12 cellular contexts compared by ENCODE assay signal in the genomic region with DNA sequence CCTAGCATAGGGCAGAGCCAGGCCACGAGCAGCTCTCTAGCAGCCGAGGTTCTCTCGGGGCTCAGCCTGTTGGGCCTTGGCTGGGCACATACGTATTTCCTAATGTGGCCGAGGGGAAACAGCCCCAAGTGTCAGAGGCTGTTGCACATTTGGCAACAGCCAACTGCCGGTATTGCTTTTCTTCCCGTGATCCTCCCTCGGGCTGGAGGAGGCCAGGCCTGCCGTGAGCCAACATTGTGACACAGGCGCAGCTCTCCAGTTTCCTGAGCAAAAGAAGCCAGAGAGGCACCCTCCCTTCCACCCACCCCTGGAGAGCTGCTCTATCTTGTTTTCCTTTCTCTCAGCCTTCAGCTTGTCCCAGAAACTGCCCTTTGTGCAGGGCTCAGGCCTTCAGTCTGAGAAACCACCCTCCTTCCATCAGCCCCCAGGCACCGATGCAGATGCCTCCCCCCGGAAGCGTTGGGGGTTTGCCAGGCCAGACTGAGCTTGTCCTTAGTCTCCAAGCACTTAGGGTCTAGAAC. TPM values are rescaled to one million over a fixed set of nuclear protein-coding genes. Genes with fewer than 3 reads are reported as not detected.
DNase-seq lines count a peak whose midpoint lies in the region; ATAC-seq and TF ChIP-seq lines count a peak whose summit lies in the region.
"Had no signal": no experiment of that assay in that cellular context is flagged by ENCODE, and none has a peak within 500 bp of the region (broad histone marks: within the 10 kb centered on the region; RNA-seq: fewer than 3 reads in every experiment).

No MANE protein-coding gene starts in this region.

- H3K36me3 ChIP-seq in esophagus (ENCODE audit: control insufficient read depth in 2 of 2, insufficient read depth in 2 of 2, low read length in 1 of 2) (no peaks in the 10 kb centered on the region), thoracic aorta (no peaks in the 10 kb centered on the region)

- ATAC-seq in thoracic aorta (ENCODE audit: insufficient number of reproducible peaks, low FRiP score, low read depth) (peak; percentile 89), GM19328 (IDR thresholded peaks at IDR 0.05; ENCODE audit: unreplicated experiment) (no peak), HG03571 (IDR thresholded peaks at IDR 0.05; ENCODE audit: unreplicated experiment) (no peak)
- ATAC-seq: activated T-helper 17 cell treated with anti-CD3 and anti-CD28 coated beads, Interleukin-2, amount 50 U/mL, for 72 hours; stimulated activated naive CD8-positive, alpha-beta T cell treated with anti-CD3 and anti-CD28 coated beads, Interleukin-15, amount 100 ng/mL, for 72 hours had no signal

- H3K9me3 ChIP-seq in esophagus (ENCODE audit: control insufficient read depth in 2 of 2, insufficient read depth in 1 of 2, low read depth in 1 of 2, low read length in 1 of 2) (no peaks in the 10 kb centered on the region), thoracic aorta (no peaks in the 10 kb centered on the region)

- H3K27me3 ChIP-seq in esophagus (ENCODE audit: control insufficient read depth in 1 of 2, insufficient read depth in 2 of 2, low read length in 2 of 2) = no peaks in the 10 kb centered on the region
- no peaks in the 10 kb centered on the region for H3K27me3 ChIP-seq in thoracic aorta (replicated peaks; ENCODE audit: insufficient read depth)

- peak overlapping the region; percentile 71 to 93 for H3K27ac ChIP-seq in esophagus (ENCODE audit: low read depth in 2 of 2, low read length in 1 of 2)
- peak overlapping the region; percentile 81 to 91 for H3K27ac ChIP-seq in thoracic aorta

- no peak for TF ChIP-seq CTCF in thoracic aorta (IDR thresholded peaks at IDR 0.05)

- H3K4me3 ChIP-seq in esophagus (ENCODE audit: low read depth in 1 of 2, low read length in 2 of 2) (no peak overlapping the region), thoracic aorta (peak overlapping the region; percentile 38)

- DNase-seq in RPMI7951 (ENCODE audit: low read depth) (peak; percentile 74), mesenteric fat pad (ENCODE audit: low spot score) (peak; percentile 92), thoracic aorta (ENCODE audit: low spot score) (peak; percentile 40), DMS114 treated with DMSO at 0.1 percent for 48 hours (lab: John Stamatoyannopoulos, UW; ENCODE audit: unreplicated experiment) (no peak), NCI-H446 treated with DMSO at 0.1 percent for 48 hours (lab: John Stamatoyannopoulos, UW) (no peak)
- DNase-seq: stimulated activated naive CD8-positive, alpha-beta T cell treated with anti-CD3 and anti-CD28 coated beads, Interleukin-15, amount 100 ng/mL, for 72 hours had no signal

- WGBS in esophagus, 2 donors = 14 to 26% methylated on average over 13 of the region's 13 CpGs

- H3K4me1 ChIP-seq in esophagus (ENCODE audit: control insufficient read depth in 2 of 2, insufficient read depth in 2 of 2, low read length in 1 of 2) (peaks cover 3 to 14% of the 10 kb centered on the region in 2 donors), thoracic aorta (ENCODE audit: control insufficient read depth in 1 of 2, low read depth in 2 of 2) (peaks cover 12 to 17% of the 10 kb centered on the region in 2 donors)

RNA-seq across cellular contexts. Expression of a gene that starts 5.1 kb away (rescaled TPM):
- total RNA-seq in RPMI7951 (2014; rRNA removed; shearing (Covaris generic)) = 0.24 and 0.29 TPM in 2 replicates
- polyA plus RNA-seq in esophagus = under 1 TPM in 1 of 2 donors, not detected in 1; 0.02 TPM
- total RNA-seq in mesenteric fat pad (not detected), thoracic aorta (1 to 10 TPM in 1 of 2 donors, under 1 TPM in 1; 0.35 to 4.1 TPM)
- total RNA-seq: activated T-helper 17 cell treated with anti-CD3 and anti-CD28 coated beads, Interleukin-2, amount 50 U/mL, for 72 hours; OCI-LY7 had no signal

RNA-seq across cellular contexts. Expression of a gene that starts 38.3 kb away (rescaled TPM):
- total RNA-seq in RPMI7951 (2014; rRNA removed; shearing (Covaris generic)) = 0.59 and 1.1 TPM in 2 replicates
- 1 to 10 TPM; 1.4 to 1.7 TPM for polyA plus RNA-seq in esophagus
- total RNA-seq in mesenteric fat pad = 5.6 TPM
- 10 to 100 TPM; 11.0 to 45.4 TPM for total RNA-seq in thoracic aorta
- total RNA-seq: activated T-helper 17 cell treated with anti-CD3 and anti-CD28 coated beads, Interleukin-2, amount 50 U/mL, for 72 hours; OCI-LY7 had no signal

RNA-seq across cellular contexts. Expression of a gene that starts 47.5 kb away (rescaled TPM):
- total RNA-seq in RPMI7951 (2014; rRNA removed; shearing (Covaris generic)) = not detected in 2 replicates
- not detected for polyA plus RNA-seq in esophagus
- total RNA-seq in mesenteric fat pad (59.3 TPM), thoracic aorta (1 to 10 TPM in 1 of 2 donors, under 1 TPM in 1; 0.54 to 1.7 TPM)
- total RNA-seq: activated T-helper 17 cell treated with anti-CD3 and anti-CD28 coated beads, Interleukin-2, amount 50 U/mL, for 72 hours; mononuclear cell; OCI-LY7 had no signal

Comparison
In these comparisons a context has a peak if more than half of its experiments do, and no peak if none do; other contexts are left out.
1. DNase-seq: peak in RPMI7951 (single experiment), mesenteric fat pad (single experiment) and thoracic aorta (single experiment); none in DMS114 treated with DMSO at 0.1 percent for 48 hours (single experiment) and NCI-H446 treated with DMSO at 0.1 percent for 48 hours (single experiment).
2. RNA of a gene that starts 47.5 kb away (total RNA-seq): 59.3 TPM in mesenteric fat pad (single experiment); 0.54 to 1.7 TPM in thoracic aorta and not detected in RPMI7951; every median in the first group is over 10 times any median in the second.